Comparison of ENCODE assay signal across 1 cellular context in genomic region chr14:50068496-50068895, GRCh38.
TF ChIP-seq lines count a peak whose summit lies in the region.

No MANE protein-coding gene starts in this region.

TF ChIP-seq in IMR-90, 13 proteins besides CTCF, POLR2A, EP300 and RAD21:
- no peak for TF ChIP-seq MAFK (IDR thresholded peaks at IDR 0.05; ENCODE audit: low read depth, low read length)
- no peak for TF ChIP-seq MAZ (IDR thresholded peaks at IDR 0.05; ENCODE audit: borderline replicate concordance, low read depth, low read length)
- no peak for TF ChIP-seq USF2 (IDR thresholded peaks at IDR 0.05; ENCODE audit: low read depth, low read length)
- TF ChIP-seq FOS (IDR thresholded peaks at IDR 0.05; ENCODE audit: low read depth, low read length): no peak
- TF ChIP-seq CEBPB (IDR thresholded peaks at IDR 0.05; ENCODE audit: low read depth, low read length): no peak
- no peak for TF ChIP-seq SMC3 (IDR thresholded peaks at IDR 0.05; ENCODE audit: low read depth, low read length)
- no peak for TF ChIP-seq ELK1 (IDR thresholded peaks at IDR 0.05; ENCODE audit: borderline replicate concordance, low read depth, low read length)
- no peak for TF ChIP-seq BHLHE40 (IDR thresholded peaks at IDR 0.05; ENCODE audit: low read depth, low read length)
- no peak for TF ChIP-seq NFE2L2 (IDR thresholded peaks at IDR 0.05; ENCODE audit: low read depth, low read length)
- TF ChIP-seq CHD1 (IDR thresholded peaks at IDR 0.05; ENCODE audit: low read depth, low read length): no peak
- no peak for TF ChIP-seq RCOR1 (IDR thresholded peaks at IDR 0.05; ENCODE audit: insufficient replicate concordance, low read length)
- TF ChIP-seq MXI1 (IDR thresholded peaks at IDR 0.05; ENCODE audit: borderline replicate concordance, low read depth, low read length): no peak
